Comparison of ENCODE assay signal across 11 cellular contexts in genomic region chr18:8257851-8258434, GRCh38.
"Had no signal": no experiment of that assay in that cellular context is flagged by ENCODE, and none has a peak within 500 bp of the region (broad histone marks: within the 10 kb centered on the region; RNA-seq: fewer than 3 reads in every experiment).

No MANE protein-coding gene starts in this region.

- H3K4me3 Mint-ChIP-seq: activated naive CD8-positive, alpha-beta T cell treated with anti-CD3 and anti-CD28 coated beads for 36 hours; activated T-cell treated with anti-CD3 and anti-CD28 coated beads, Interleukin-2, amount 50 U/mL, for 24 hours; stimulated activated naive CD8-positive, alpha-beta T cell treated with anti-CD3 and anti-CD28 coated beads, Interleukin-15, Interleukin-2, amounts not matched to agents 100 ng/mL and 50 ng/mL, for 24 hours had no signal

- H3K4me1 Mint-ChIP-seq: activated naive CD8-positive, alpha-beta T cell treated with anti-CD3 and anti-CD28 coated beads for 36 hours had no signal

- H3K27me3 ChIP-seq: brain microvascular endothelial cell, dorsolateral prefrontal cortex had no signal

- H3K9me3 Mint-ChIP-seq: activated naive CD8-positive, alpha-beta T cell treated with anti-CD3 and anti-CD28 coated beads for 36 hours; activated T-cell treated with anti-CD3 and anti-CD28 coated beads, Interleukin-2, amount 50 U/mL, for 24 hours; stimulated activated naive CD8-positive, alpha-beta T cell treated with anti-CD3 and anti-CD28 coated beads, Interleukin-15, Interleukin-2, amounts not matched to agents 100 ng/mL and 50 ng/mL, for 24 hours had no signal

- H3K36me3 Mint-ChIP-seq: activated naive CD8-positive, alpha-beta T cell treated with anti-CD3 and anti-CD28 coated beads for 36 hours had no signal

- H3K4me3 ChIP-seq: dorsolateral prefrontal cortex, left ventricle myocardium inferior had no signal

- H3K27me3 Mint-ChIP-seq: activated naive CD8-positive, alpha-beta T cell treated with anti-CD3 and anti-CD28 coated beads for 36 hours; activated T-cell treated with anti-CD3 and anti-CD28 coated beads, Interleukin-2, amount 50 U/mL, for 24 hours; stimulated activated naive CD8-positive, alpha-beta T cell treated with anti-CD3 and anti-CD28 coated beads, Interleukin-15, Interleukin-2, amounts not matched to agents 100 ng/mL and 50 ng/mL, for 24 hours had no signal

- H3K27ac ChIP-seq: brain microvascular endothelial cell, dorsolateral prefrontal cortex, left ventricle myocardium inferior had no signal

- H3K27ac Mint-ChIP-seq: activated naive CD8-positive, alpha-beta T cell treated with anti-CD3 and anti-CD28 coated beads for 36 hours; activated T-cell treated with anti-CD3 and anti-CD28 coated beads, Interleukin-2, amount 50 U/mL, for 24 hours; stimulated activated naive CD8-positive, alpha-beta T cell treated with anti-CD3 and anti-CD28 coated beads, Interleukin-15, Interleukin-2, amounts not matched to agents 100 ng/mL and 50 ng/mL, for 24 hours had no signal

- H3K36me3 ChIP-seq: brain microvascular endothelial cell had no signal

- DNase-seq: activated CD4-positive, alpha-beta T cell treated with anti-CD3 and anti-CD28 coated beads, Interleukin-2, amount 50 U/mL, for 4 hours; activated CD4-positive, CD25-positive, alpha-beta regulatory T cell treated with anti-CD3 and anti-CD28 coated beads, Interleukin-2, amount 50 U/mL, for 72 hours; activated effector memory CD4-positive, alpha-beta T cell treated with anti-CD3 and anti-CD28 coated beads, Interleukin-2, amount 50 U/mL, for 16 hours; activated naive CD8-positive, alpha-beta T cell treated with anti-CD3 and anti-CD28 coated beads for 36 hours; activated T-cell treated with anti-CD3 and anti-CD28 coated beads, Interleukin-2, amount 50 U/mL, for 24 hours; brain microvascular endothelial cell; dorsolateral prefrontal cortex; kidney; left ventricle myocardium inferior; stimulated activated CD4-positive, alpha-beta T cell treated with anti-CD3 and anti-CD28 coated beads, Interleukin-12 subunit alpha, Interleukin-12 subunit beta, amount 100 ng/mL, for 4 hours had no signal
